8 cellular contexts compared by ENCODE assay signal in the genomic region with DNA sequence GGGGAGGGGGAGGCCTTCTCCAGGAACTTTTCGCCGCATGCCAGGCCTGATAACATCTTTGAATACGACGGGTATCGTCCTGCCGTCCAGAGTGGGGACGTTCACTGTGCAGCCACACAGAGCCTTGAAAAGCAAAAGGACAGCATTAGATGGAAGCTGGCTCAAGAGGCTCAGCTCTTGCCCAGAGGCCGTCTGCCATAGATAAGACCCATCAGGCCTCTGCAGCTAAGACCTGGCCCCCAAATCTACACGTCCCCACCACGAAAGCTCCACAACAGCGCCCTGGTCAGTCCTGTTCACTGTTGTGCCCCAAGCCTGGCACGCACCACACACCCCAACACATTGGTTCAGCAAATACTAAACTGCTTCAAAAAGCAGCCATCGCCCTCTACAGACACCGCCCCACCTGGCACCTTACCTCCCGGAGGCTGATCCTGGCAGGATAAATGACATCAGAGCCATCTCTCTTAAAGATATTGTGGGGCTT. TPM values are rescaled to one million over a fixed set of nuclear protein-coding genes. Genes with fewer than 3 reads are reported as not detected.
DNase-seq lines count a peak whose midpoint lies in the region; ATAC-seq, FAIRE-seq and TF ChIP-seq lines count a peak whose summit lies in the region.

No MANE protein-coding gene starts in this region.

- peak overlapping the region in 1 of 2 donors; percentile 100 for H3K27ac ChIP-seq in kidney (ENCODE audit: low read depth in 2 of 2, low read length in 2 of 2)
- peak overlapping the region; percentile 98 for H3K27ac ChIP-seq in subcutaneous abdominal adipose tissue (ENCODE audit: low read depth, low read length)

- intact Hi-C loops in activated CD4-positive, alpha-beta T cell treated with anti-CD3 and anti-CD28 coated beads for 36 hours (cut with DNase I, micrococcal nuclease), result loop anchor here in 1 of 2 experiments (5.0 to 10.0 kb wide), 3 partner anchors 149 to 1571 kb away; a partner anchor contains a TSS
- intact Hi-C loops in kidney (cut with DNase I), result no loop called here

- H3K4me3 Mint-ChIP-seq in activated CD4-positive, alpha-beta T cell treated with anti-CD3 and anti-CD28 coated beads for 36 hours, result peak overlapping the region; percentile 94
- H3K4me3 Mint-ChIP-seq in activated naive CD8-positive, alpha-beta T cell, result peak overlapping the region; percentile 95

- no peak for TF ChIP-seq CTCF in kidney (IDR thresholded peaks at IDR 0.05; ENCODE audit: borderline replicate concordance, extremely low read depth, insufficient read depth)

- H3K36me3 ChIP-seq in kidney (ENCODE audit: control insufficient read depth in 1 of 2, insufficient read depth in 2 of 2, low read length in 2 of 2), result peaks cover 22 to 24% of the 10 kb centered on the region in 2 donors
- H3K36me3 ChIP-seq in subcutaneous abdominal adipose tissue (ENCODE audit: control insufficient read depth in 5 of 5, insufficient read depth in 5 of 5, low read length in 5 of 5), result peaks cover 0 to 42% (median 27%) of the 10 kb centered on the region in 5 donors

- POLR2A ChIA-PET in activated CD4-positive, alpha-beta T cell treated with anti-CD3 and anti-CD28 coated beads for 36 hours (lab: Charles Lee), result interaction anchor here (0.6 kb wide), 1 partner anchor 928 kb away, joined by 5 read pairs; no protein-coding TSS in a partner anchor
- POLR2A ChIA-PET in HEK293T (lab: Yijun Ruan, JAX), result interaction anchor here (0.9 kb wide), 1 partner anchor 41 kb away, joined by 3 read pairs; no protein-coding TSS in a partner anchor

- no peak for ATAC-seq in activated CD4-positive, alpha-beta T cell treated with anti-CD3 and anti-CD28 coated beads for 36 hours

- H3K4me1 Mint-ChIP-seq in activated CD4-positive, alpha-beta T cell treated with anti-CD3 and anti-CD28 coated beads for 36 hours, result peaks cover 47% of the 10 kb centered on the region
- peaks cover 51% of the 10 kb centered on the region for H3K4me1 Mint-ChIP-seq in activated naive CD8-positive, alpha-beta T cell (ENCODE audit: low read depth)

- H3K9ac ChIP-seq in kidney (ENCODE audit: low read length in 2 of 2) (peak overlapping the region; percentile 85 to 100), subcutaneous abdominal adipose tissue (ENCODE audit: low read length in 5 of 5) (peak overlapping the region; percentile 75 to 98 (median 93))

- no peak for FAIRE-seq in kidney (lab: Jason Lieb, UNC)

- H3K27me3 ChIP-seq in subcutaneous abdominal adipose tissue (ENCODE audit: control insufficient read depth in 5 of 5, insufficient read depth in 4 of 5, low read length in 5 of 5), result no peaks in the 10 kb centered on the region

- H3K4me1 ChIP-seq in kidney (ENCODE audit: control insufficient read depth in 1 of 2, insufficient read depth in 1 of 2, low read depth in 1 of 2, low read length in 2 of 2) (peaks cover 22 to 27% of the 10 kb centered on the region in 2 donors), subcutaneous abdominal adipose tissue (ENCODE audit: control insufficient read depth in 5 of 5, insufficient read depth in 5 of 5, low read length in 5 of 5) (peaks cover 29 to 58% (median 45%) of the 10 kb centered on the region in 5 donors)

- no peaks in the 10 kb centered on the region for H3K27me3 Mint-ChIP-seq in activated CD4-positive, alpha-beta T cell treated with anti-CD3 and anti-CD28 coated beads for 36 hours
- H3K27me3 Mint-ChIP-seq in activated naive CD8-positive, alpha-beta T cell, result no peaks in the 10 kb centered on the region

- peaks cover 44% of the 10 kb centered on the region for H3K36me3 Mint-ChIP-seq in activated CD4-positive, alpha-beta T cell treated with anti-CD3 and anti-CD28 coated beads for 36 hours (ENCODE audit: low read depth)
- H3K36me3 Mint-ChIP-seq in activated naive CD8-positive, alpha-beta T cell, result peaks cover 17% of the 10 kb centered on the region

- H3K9me3 ChIP-seq in kidney (ENCODE audit: control insufficient read depth in 1 of 2, low read length in 2 of 2) (no peaks in the 10 kb centered on the region), subcutaneous abdominal adipose tissue (ENCODE audit: control insufficient read depth in 5 of 5, low read length in 5 of 5) (no peaks in the 10 kb centered on the region)

- DNase-seq in activated CD4-positive, alpha-beta T cell treated with anti-CD3 and anti-CD28 coated beads for 36 hours, result no peak
- DNase-seq in activated CD4-positive, alpha-beta T cell treated with anti-CD3 and anti-CD28 coated beads, Interleukin-2, amount 50 U/mL, for 1 hour, result no peak
- DNase-seq in kidney, result no peak
- DNase-seq in NCI-H2171 (lab: John Stamatoyannopoulos, UW), result no peak
- DNase-seq in HEK293T (ENCODE audit: extremely low spot score), result no peak
- no peak for DNase-seq in stimulated activated naive CD4-positive, alpha-beta T cell treated with Interleukin-2 at 50 U/mL for 16 hours (lab: John Stamatoyannopoulos, UW)

- H3K4me3 ChIP-seq in kidney (ENCODE audit: low read length in 2 of 2) (peak overlapping the region; percentile 77 to 95), subcutaneous abdominal adipose tissue (ENCODE audit: low read depth in 1 of 5, low read length in 5 of 5) (peak overlapping the region; percentile 86 to 98 (median 93))

- H3K27ac Mint-ChIP-seq in activated CD4-positive, alpha-beta T cell treated with anti-CD3 and anti-CD28 coated beads for 36 hours, result peak overlapping the region; percentile 81
- peak overlapping the region; percentile 84 for H3K27ac Mint-ChIP-seq in activated naive CD8-positive, alpha-beta T cell

- no peaks in the 10 kb centered on the region for H3K9me3 Mint-ChIP-seq in activated CD4-positive, alpha-beta T cell treated with anti-CD3 and anti-CD28 coated beads for 36 hours (ENCODE audit: low read depth)
- H3K9me3 Mint-ChIP-seq in activated naive CD8-positive, alpha-beta T cell (ENCODE audit: low read depth), result no peaks in the 10 kb centered on the region

- CTCF ChIA-PET in activated CD4-positive, alpha-beta T cell treated with anti-CD3 and anti-CD28 coated beads for 36 hours (lab: Charles Lee), result interaction anchor here (0.7 to 2.5 kb wide), 3 partner anchors 11 to 614 kb away, joined by 3 to 11 read pairs (median 3); no protein-coding TSS in a partner anchor
- CTCF ChIA-PET in HEK293T (lab: Yijun Ruan, JAX), result no interaction called here

TF ChIP-seq in HEK293T, 16 proteins besides CTCF, POLR2A, EP300 and RAD21:
- TF ChIP-seq, protein P1, sequence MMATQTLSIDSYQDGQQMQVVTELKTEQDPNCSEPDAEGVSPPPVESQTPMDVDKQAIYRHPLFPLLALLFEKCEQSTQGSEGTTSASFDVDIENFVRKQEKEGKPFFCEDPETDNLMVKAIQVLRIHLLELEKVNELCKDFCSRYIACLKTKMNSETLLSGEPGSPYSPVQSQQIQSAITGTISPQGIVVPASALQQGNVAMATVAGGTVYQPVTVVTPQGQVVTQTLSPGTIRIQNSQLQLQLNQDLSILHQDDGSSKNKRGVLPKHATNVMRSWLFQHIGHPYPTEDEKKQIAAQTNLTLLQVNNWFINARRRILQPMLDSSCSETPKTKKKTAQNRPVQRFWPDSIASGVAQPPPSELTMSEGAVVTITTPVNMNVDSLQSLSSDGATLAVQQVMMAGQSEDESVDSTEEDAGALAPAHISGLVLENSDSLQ (IDR thresholded peaks at IDR 0.05), result no peak
- TF ChIP-seq SUZ12 (IDR thresholded peaks at IDR 0.05) (no peak), ZNF384 (IDR thresholded peaks at IDR 0.05) (no peak), LEF1 (IDR thresholded peaks at IDR 0.05; ENCODE audit: borderline replicate concordance) (no peak), SP1 (IDR thresholded peaks at IDR 0.05) (no peak), BHLHE40 (IDR thresholded peaks at IDR 0.05; ENCODE audit: borderline replicate concordance) (no peak), FOXK2 (IDR thresholded peaks at IDR 0.05) (no peak), FOXA1 (IDR thresholded peaks at IDR 0.05) (no peak), ELF4 (IDR thresholded peaks at IDR 0.05) (no peak), TARDBP (IDR thresholded peaks at IDR 0.05) (no peak)

RNA-seq across cellular contexts. Expression of a gene that starts 2.1 kb away (rescaled TPM):
- total RNA-seq in activated CD4-positive, alpha-beta T cell treated with anti-CD3 and anti-CD28 coated beads for 36 hours, result 10 to 100 TPM; 69.3 to 72.6 TPM
- 77.9 TPM for total RNA-seq in kidney
- polyA plus RNA-seq in kidney (ENCODE audit: insufficient read depth, low read depth, low replicate concordance), result 122 TPM

RNA-seq across cellular contexts. Expression of a gene that starts 13.3 kb away (rescaled TPM):
- total RNA-seq in activated CD4-positive, alpha-beta T cell treated with anti-CD3 and anti-CD28 coated beads for 36 hours, result 100 to 1,000 TPM; 106 to 145 TPM
- total RNA-seq in kidney, result 132 TPM
- 280 TPM for polyA plus RNA-seq in kidney (ENCODE audit: insufficient read depth, low read depth, low replicate concordance)

RNA-seq across cellular contexts. Expression of a gene that starts 20.2 kb away (rescaled TPM):
- total RNA-seq in activated CD4-positive, alpha-beta T cell treated with anti-CD3 and anti-CD28 coated beads for 36 hours, result 10 to 100 TPM; 19.3 to 25.7 TPM
- 94.6 TPM for total RNA-seq in kidney
- polyA plus RNA-seq in kidney (ENCODE audit: insufficient read depth, low read depth, low replicate concordance), result 137 TPM

RNA-seq across cellular contexts. Expression of a gene that starts 40.9 kb away (rescaled TPM):
- under 1 TPM; 0.16 to 0.25 TPM for total RNA-seq in activated CD4-positive, alpha-beta T cell treated with anti-CD3 and anti-CD28 coated beads for 36 hours
- 19.0 TPM for total RNA-seq in kidney
- polyA plus RNA-seq in kidney (ENCODE audit: insufficient read depth, low read depth, low replicate concordance), result 14.3 TPM

RNA-seq across cellular contexts. Expression of a gene that starts 55.8 kb away (rescaled TPM):
- total RNA-seq in activated CD4-positive, alpha-beta T cell treated with anti-CD3 and anti-CD28 coated beads for 36 hours, result 100 to 1,000 TPM; 112 to 121 TPM
- 146 TPM for total RNA-seq in kidney
- polyA plus RNA-seq in kidney (ENCODE audit: insufficient read depth, low read depth, low replicate concordance), result 894 TPM
